Comparison of ENCODE assay signal across 14 cellular contexts in the genomic region with DNA sequence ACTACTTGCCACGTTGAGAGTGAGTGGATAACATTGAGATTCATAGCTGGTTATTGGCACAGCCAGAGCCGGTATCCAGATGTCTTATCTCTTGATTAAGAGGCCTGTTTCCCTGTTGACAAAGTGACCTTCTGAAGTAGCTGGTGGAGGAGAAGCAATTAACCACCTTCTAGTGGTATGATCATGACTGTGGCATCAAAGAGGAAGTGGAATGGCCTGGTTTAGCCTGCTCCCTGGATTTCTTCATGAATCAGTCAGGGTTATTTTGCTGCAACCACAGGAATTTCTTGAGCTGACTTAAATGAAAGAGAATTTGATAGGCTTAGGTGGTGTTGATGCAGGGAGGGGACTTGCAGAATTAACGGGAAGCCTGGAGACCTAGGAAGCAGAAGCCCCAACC.
DNase-seq lines count a peak whose midpoint lies in the region; ATAC-seq and TF ChIP-seq lines count a peak whose summit lies in the region.
"Had no signal": no experiment of that assay in that cellular context is flagged by ENCODE, and none has a peak within 500 bp of the region (broad histone marks: within the 10 kb centered on the region; RNA-seq: fewer than 3 reads in every experiment).

No MANE protein-coding gene starts in this region.

- no peaks in the 10 kb centered on the region for H3K9me2 ChIP-seq in HCT116 (ENCODE audit: insufficient read depth)
- H3K9me2 ChIP-seq in PC-3 (replicated peaks; ENCODE audit: low read length) = no peaks in the 10 kb centered on the region
- no peaks in the 10 kb centered on the region for H3K9me2 ChIP-seq in GM23338 (ENCODE audit: insufficient read depth)

- H3K4me2 ChIP-seq in HCT116 (ENCODE audit: low read length) (0 out of 2 replicates have a peak overlapping the region, but pooled peaks have one; percentile 9), PC-3 (ENCODE audit: low read length) (no peak overlapping the region), GM23338 (no peak overlapping the region)

- H3K27ac ChIP-seq in HCT116 (ENCODE audit: low read depth, low read length) (no peak overlapping the region), PC-3 (ENCODE audit: low read length) (no peak overlapping the region), epithelial cell of prostate (peak overlapping the region; percentile 24), GM23338 (ENCODE audit: low read depth) (no peak overlapping the region)
- H3K27ac ChIP-seq: suprapubic skin had no signal

- no peaks in the 10 kb centered on the region for H3K27me3 ChIP-seq in HCT116 (ENCODE audit: insufficient read depth, low read length)
- no peaks in the 10 kb centered on the region for H3K27me3 ChIP-seq in PC-3 (ENCODE audit: low read length)
- no peaks in the 10 kb centered on the region for H3K27me3 ChIP-seq in GM23338 (ENCODE audit: insufficient read depth)
- H3K27me3 ChIP-seq: suprapubic skin had no signal

- no peak for TF ChIP-seq POLR2A in HCT116 (IDR thresholded peaks at IDR 0.05; ENCODE audit: borderline replicate concordance, extremely low read depth, insufficient read depth, insufficient read length)

- H3K4me1 Mint-ChIP-seq in GM23338 = peaks cover 8% of the 10 kb centered on the region

- no TSS peak for BruUV-seq in HCT116 (replicated peaks; lab: Mats Ljungman, UMichigan)
- no TSS peak for BruUV-seq in PC-3 (replicated peaks; lab: Mats Ljungman, UMichigan)

- H3K36me3 ChIP-seq in HCT116 (ENCODE audit: control insufficient read depth in 1 of 2, insufficient read depth in 2 of 2, low read length in 2 of 2) (no peaks in the 10 kb centered on the region), PC-3 (ENCODE audit: low read depth, low read length) (no peaks in the 10 kb centered on the region), GM23338 (ENCODE audit: insufficient read depth) (no peaks in the 10 kb centered on the region)
- H3K36me3 ChIP-seq: suprapubic skin had no signal

- peak; percentile 49 for DNase-seq in HCT116 (ENCODE audit: low read depth, low spot score)
- peak; percentile 60 for DNase-seq in PC-3
- peak; percentile 72 for DNase-seq in epithelial cell of prostate (ENCODE audit: low read depth, low spot score)
- peak; percentile 52 for DNase-seq in skeletal muscle cell (ENCODE audit: low read depth)
- DNase-seq in T-helper 9 cell = no peak
- DNase-seq in stimulated activated naive CD4-positive, alpha-beta T cell treated with Interleukin-2 at 50 U/mL for 16 hours (lab: John Stamatoyannopoulos, UW) = no peak
- no peak for DNase-seq in GM23338 (ENCODE audit: low spot score)
- DNase-seq: DMS 273 treated with DMSO at 0.1 percent for 48 hours; effector memory CD8-positive, alpha-beta T cell; mucosa of descending colon; NCI-H1417 treated with DMSO at 0.1 percent for 48 hours had no signal

- intact Hi-C loops in HCT116 (cut with micrococcal nuclease) (no loop called here), PC-3 (cut with micrococcal nuclease) (no loop called here)

- ATAC-seq in HCT116 = peak; percentile 78
- peak; percentile 38 for ATAC-seq in PC-3
- ATAC-seq in GM21381 (IDR thresholded peaks at IDR 0.05; ENCODE audit: unreplicated experiment) = no peak
- no peak for ATAC-seq in GM23338
- ATAC-seq: effector memory CD8-positive, alpha-beta T cell; mucosa of descending colon had no signal

- no peaks in the 10 kb centered on the region for H3K27me3 Mint-ChIP-seq in GM23338 (ENCODE audit: insufficient read depth, low read depth, poor library complexity)
- H3K27me3 Mint-ChIP-seq: effector memory CD8-positive, alpha-beta T cell had no signal

- no peak for TF ChIP-seq RAD21 in HCT116 (IDR thresholded peaks at IDR 0.05; ENCODE audit: low read depth)

- H3F3A ChIP-seq in PC-3 (ENCODE audit: low read length, unreplicated experiment) = no peaks in the 10 kb centered on the region
- H3F3A ChIP-seq in GM23338 (replicated peaks; ENCODE audit: low read depth) = no peaks in the 10 kb centered on the region

- no peaks in the 10 kb centered on the region for H3K36me3 Mint-ChIP-seq in GM23338 (ENCODE audit: low read depth)

- H3K4me3 Mint-ChIP-seq in GM23338 = no peak overlapping the region
- H3K4me3 Mint-ChIP-seq: effector memory CD8-positive, alpha-beta T cell; T-helper 1 cell treated with Interleukin-12 subunit alpha and Interleukin-12 subunit beta and Interleukin-4 antibody, amounts not matched to agents 30 μg/mL and 1 μg/mL, for 36 hours had no signal

- POLR2A ChIA-PET in HCT116 (lab: Charles Lee) (interaction anchor here (1.0 kb wide), 1 partner anchor 10 kb away, joined by 3 read pairs; no protein-coding TSS in a partner anchor), PC-3 (lab: Charles Lee; ENCODE audit: unreplicated experiment) (interaction anchor here (0.7 kb wide), 1 partner anchor 9 kb away, joined by 3 read pairs; no protein-coding TSS in a partner anchor)

- no peak overlapping the region for H3K27ac Mint-ChIP-seq in GM23338
- H3K27ac Mint-ChIP-seq: effector memory CD8-positive, alpha-beta T cell; T-helper 1 cell treated with Interleukin-12 subunit alpha and Interleukin-12 subunit beta and Interleukin-4 antibody, amounts not matched to agents 30 μg/mL and 1 μg/mL, for 36 hours had no signal

- H3K9ac ChIP-seq in HCT116 (ENCODE audit: low read length) = no peak overlapping the region
- H3K9ac ChIP-seq in PC-3 (ENCODE audit: low read length) = no peak overlapping the region

- H3K4me3 ChIP-seq in HCT116 (replicated peaks in 1 of 2; ENCODE audit: low read depth in 1 of 2, low read length in 2 of 2) = no peak overlapping the region
- no peak overlapping the region for H3K4me3 ChIP-seq in PC-3 (ENCODE audit: low read length)
- H3K4me3 ChIP-seq in skeletal muscle cell (ENCODE audit: low read depth, low read length) = no peak overlapping the region
- H3K4me3 ChIP-seq in GM23338 = no peak overlapping the region
- H3K4me3 ChIP-seq: mucosa of descending colon, suprapubic skin had no signal

- CTCF ChIA-PET in HCT116 (lab: Charles Lee) (no interaction called here), PC-3 (lab: Charles Lee) (no interaction called here)

- peaks cover 11% of the 10 kb centered on the region; the same call in 2 of the 3 replicates for H3K9me3 Mint-ChIP-seq in GM23338

- H3K9me3 ChIP-seq in HCT116 (ENCODE audit: control insufficient read depth in 1 of 2, insufficient read depth in 1 of 2, low read depth in 1 of 2, low read length in 2 of 2) (no peaks in the 10 kb centered on the region; a peak in 1 of 4 replicates), PC-3 (ENCODE audit: low read length) (no peaks in the 10 kb centered on the region)
- H3K9me3 ChIP-seq: mucosa of descending colon, suprapubic skin had no signal

- no peaks in the 10 kb centered on the region for H4K20me1 ChIP-seq in HCT116 (ENCODE audit: insufficient read depth)
- 0 out of 2 replicates have a peak, but pooled peaks cover 2% of the 10 kb centered on the region for H4K20me1 ChIP-seq in PC-3 (ENCODE audit: low read length)
- no peaks in the 10 kb centered on the region for H4K20me1 ChIP-seq in GM23338 (replicated peaks; ENCODE audit: insufficient read depth)

- no peak overlapping the region for H2AFZ ChIP-seq in HCT116 (ENCODE audit: low read depth, low read length, poor library complexity, severe bottlenecking)
- H2AFZ ChIP-seq in PC-3 (ENCODE audit: low read length) = no peak overlapping the region
- no peak overlapping the region for H2AFZ ChIP-seq in GM23338

- no peaks in the 10 kb centered on the region for H3K79me2 ChIP-seq in HCT116 (ENCODE audit: insufficient read depth, low read length)
- H3K79me2 ChIP-seq in PC-3 (ENCODE audit: low read length) = no peaks in the 10 kb centered on the region; the same call in 1 of the 2 replicates
- no peaks in the 10 kb centered on the region for H3K79me2 ChIP-seq in GM23338 (replicated peaks; ENCODE audit: insufficient read depth)

- RAD21 ChIA-PET in HCT116 (lab: Charles Lee; ENCODE audit: low non-redundant PET in 1 of 2, low total read pairs in 2 of 2, uncharacterized antibody in 2 of 2, unreplicated experiment in 2 of 2) = interaction anchor here in 1 of 2 experiments (0.8 kb wide), 1 partner anchor 9 kb away, joined by 4 read pairs; no protein-coding TSS in a partner anchor

- TF ChIP-seq CTCF in HCT116 (IDR thresholded peaks at IDR 0.05 in 2 of 3, conservative IDR thresholded peaks at IDR 0.05 in 1 of 3; ENCODE audit: borderline replicate concordance in 1 of 3, insufficient read depth in 1 of 3, low read depth in 2 of 3, low read length in 2 of 3) (no peak), PC-3 (conservative IDR thresholded peaks at IDR 0.05; ENCODE audit: low read depth, low read length) (no peak), GM23338 (conservative IDR thresholded peaks at IDR 0.05; ENCODE audit: low read depth in 2 of 2) (no peak)

- peaks cover 0 to 13% of the 10 kb centered on the region in 2 experiments; a peak in 2 of 4 replicates for H3K4me1 ChIP-seq in HCT116 (ENCODE audit: control insufficient read depth in 1 of 2, insufficient read depth in 2 of 2, low read length in 2 of 2)
- 0 out of 2 replicates have a peak, but pooled peaks cover 7% of the 10 kb centered on the region for H3K4me1 ChIP-seq in PC-3 (ENCODE audit: insufficient read depth, low read length)
- no peaks in the 10 kb centered on the region for H3K4me1 ChIP-seq in GM23338 (ENCODE audit: insufficient read depth)
- H3K4me1 ChIP-seq: suprapubic skin had no signal

TF ChIP-seq in HCT116, 20 proteins besides CTCF, POLR2A, EP300 and RAD21 (continues in another document):
- TF ChIP-seq SP1 (IDR thresholded peaks at IDR 0.05; ENCODE audit: low read depth) = peak; percentile 43

TF ChIP-seq in GM23338, 12 proteins besides CTCF, POLR2A, EP300 and RAD21 (continues in another document):
- TF ChIP-seq, protein P1, sequence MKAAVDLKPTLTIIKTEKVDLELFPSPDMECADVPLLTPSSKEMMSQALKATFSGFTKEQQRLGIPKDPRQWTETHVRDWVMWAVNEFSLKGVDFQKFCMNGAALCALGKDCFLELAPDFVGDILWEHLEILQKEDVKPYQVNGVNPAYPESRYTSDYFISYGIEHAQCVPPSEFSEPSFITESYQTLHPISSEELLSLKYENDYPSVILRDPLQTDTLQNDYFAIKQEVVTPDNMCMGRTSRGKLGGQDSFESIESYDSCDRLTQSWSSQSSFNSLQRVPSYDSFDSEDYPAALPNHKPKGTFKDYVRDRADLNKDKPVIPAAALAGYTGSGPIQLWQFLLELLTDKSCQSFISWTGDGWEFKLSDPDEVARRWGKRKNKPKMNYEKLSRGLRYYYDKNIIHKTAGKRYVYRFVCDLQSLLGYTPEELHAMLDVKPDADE (IDR thresholded peaks at IDR 0.05) = no peak
- no peak for TF ChIP-seq NANOG (IDR thresholded peaks at IDR 0.05; ENCODE audit: borderline replicate concordance)
- no peak for TF ChIP-seq CREB1 (CRISPR knock-in tag; IDR thresholded peaks at IDR 0.05; ENCODE audit: low read depth)
- TF ChIP-seq STAT1 (IDR thresholded peaks at IDR 0.05; ENCODE audit: unreplicated experiment) = no peak
- no peak for TF ChIP-seq ZNF331 (CRISPR knock-in tag; IDR thresholded peaks at IDR 0.05; ENCODE audit: low read depth)
- TF ChIP-seq JUNB (IDR thresholded peaks at IDR 0.05; ENCODE audit: unreplicated experiment) = no peak

Comparison
In these comparisons a context has a peak if more than half of its experiments do, and no peak if none do; other contexts are left out.
1. ATAC-seq: peak in HCT116 (single experiment) and PC-3 (single experiment); none in GM21381 (single experiment) and GM23338 (single experiment).
2. DNase-seq: peak in HCT116 (single experiment), PC-3 (single experiment), epithelial cell of prostate (single experiment) and skeletal muscle cell (single experiment); none in T-helper 9 cell (single experiment), stimulated activated naive CD4-positive, alpha-beta T cell treated with Interleukin-2 at 50 U/mL for 16 hours (single experiment) and GM23338 (single experiment).